In the genomic region with DNA sequence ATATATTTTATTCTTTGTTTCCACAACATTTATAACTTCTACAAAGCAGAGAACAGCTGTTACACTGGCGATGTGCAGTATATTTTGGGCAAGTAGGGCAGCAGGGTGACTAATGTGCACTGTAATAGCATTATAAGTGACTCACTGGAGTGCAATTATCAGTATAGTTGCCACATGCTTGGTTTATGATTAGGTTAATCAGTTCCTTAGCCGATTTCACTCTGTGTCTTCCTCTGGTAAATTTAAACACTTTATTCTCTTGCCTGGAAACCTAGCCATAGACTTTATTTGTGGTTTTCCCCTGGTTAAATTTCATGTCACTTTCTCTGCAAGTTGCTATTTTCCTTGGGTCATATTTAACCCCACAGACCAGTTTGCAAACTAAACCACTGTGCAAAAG, we compare ENCODE assay signal across 14 cellular contexts.
DNase-seq lines count a peak whose midpoint lies in the region; ATAC-seq and TF ChIP-seq lines count a peak whose summit lies in the region.
"Had no signal": no experiment of that assay in that cellular context is flagged by ENCODE, and none has a peak within 500 bp of the region (broad histone marks: within the 10 kb centered on the region; RNA-seq: fewer than 3 reads in every experiment).

No MANE protein-coding gene starts in this region.

- 0 out of 2 replicates have a peak, but pooled peaks cover 3% of the 10 kb centered on the region for H3K4me1 ChIP-seq in PC-3 (ENCODE audit: insufficient read depth, low read length)
- H3K4me1 ChIP-seq in fibroblast of lung (ENCODE audit: control insufficient read depth, extremely low read depth, insufficient read depth, low read length) = no peaks in the 10 kb centered on the region
- H3K4me1 ChIP-seq: BLaER1 had no signal

- H3K36me3 Mint-ChIP-seq in stimulated activated effector memory CD8-positive, alpha-beta T cell treated with anti-CD3 and anti-CD28 coated beads, Interleukin-12 subunit alpha, Interleukin-12 subunit beta, amount 100 ng/mL, for 72 hours = no peaks in the 10 kb centered on the region
- no peaks in the 10 kb centered on the region for H3K36me3 Mint-ChIP-seq in activated CD8-positive, alpha-beta T cell treated with anti-CD3 and anti-CD28 coated beads, Interleukin-2, amount 10 ng/mL, durations not matched to agents 7 days and 5 days (ENCODE audit: low read depth)

- no peaks in the 10 kb centered on the region for H3K27me3 ChIP-seq in PC-3 (ENCODE audit: low read length)
- H3K27me3 ChIP-seq in fibroblast of lung (ENCODE audit: control insufficient read depth, insufficient read depth, low read length) = no peaks in the 10 kb centered on the region
- H3K27me3 ChIP-seq: BLaER1 had no signal

- ATAC-seq in Right ventricle myocardium superior (ENCODE audit: poor library complexity) (peak; percentile 65), PC-3 (peak; percentile 96), HG02970 (IDR thresholded peaks at IDR 0.05; ENCODE audit: low FRiP score, unreplicated experiment) (no peak)
- ATAC-seq in stimulated activated effector memory CD8-positive, alpha-beta T cell treated with anti-CD3 and anti-CD28 coated beads, Interleukin-12 subunit alpha, Interleukin-12 subunit beta, amount 100 ng/mL, for 72 hours = peak; percentile 90
- ATAC-seq in activated CD8-positive, alpha-beta T cell treated with anti-CD3 and anti-CD28 coated beads, Interleukin-2, amount 10 ng/mL, durations not matched to agents 7 days and 5 days = no peak
- ATAC-seq: naive thymus-derived CD8-positive, alpha-beta T cell had no signal

- DNase-seq in Right ventricle myocardium superior (no peak), cardiac septum (ENCODE audit: low spot score) (no peak), PC-3 (peak; percentile 48), fibroblast of lung (ENCODE audit: low read depth in 2 of 2) (peak; percentile 74 to 79), HEK293T (ENCODE audit: extremely low spot score) (no peak)
- no peak for DNase-seq in stimulated activated effector memory CD8-positive, alpha-beta T cell treated with anti-CD3 and anti-CD28 coated beads, Interleukin-12 subunit alpha, Interleukin-12 subunit beta, amount 100 ng/mL, for 72 hours (ENCODE audit: low spot score in 2 of 2)
- no peak for DNase-seq in activated CD8-positive, alpha-beta T cell treated with anti-CD3 and anti-CD28 coated beads, Interleukin-2, amount 10 ng/mL, durations not matched to agents 7 days and 5 days
- DNase-seq: activated CD4-positive, alpha-beta T cell treated with anti-CD3 and anti-CD28 coated beads, Interleukin-2, amount 50 U/mL, for 4 hours; naive thymus-derived CD8-positive, alpha-beta T cell; NCI-H1092; NCI-H524 treated with DMSO at 0.1 percent for 48 hours had no signal

- no peaks in the 10 kb centered on the region for H3K36me3 ChIP-seq in PC-3 (ENCODE audit: low read depth, low read length)
- no peaks in the 10 kb centered on the region for H3K36me3 ChIP-seq in fibroblast of lung (ENCODE audit: control insufficient read depth, insufficient read depth, low read length)
- H3K36me3 ChIP-seq: BLaER1 had no signal

- no peaks in the 10 kb centered on the region for H4K20me1 ChIP-seq in PC-3 (ENCODE audit: low read length)
- H4K20me1 ChIP-seq in fibroblast of lung (ENCODE audit: control insufficient read depth, extremely low read depth, insufficient read depth, low read length) = no peaks in the 10 kb centered on the region
- H4K20me1 ChIP-seq: BLaER1 had no signal

- H3K9me3 ChIP-seq in PC-3 (ENCODE audit: low read length) (no peaks in the 10 kb centered on the region), fibroblast of lung (ENCODE audit: control insufficient read depth, insufficient read depth, low read depth, low read length) (no peaks in the 10 kb centered on the region)
- H3K9me3 ChIP-seq: BLaER1 had no signal

- H3K27me3 Mint-ChIP-seq in activated CD8-positive, alpha-beta T cell treated with anti-CD3 and anti-CD28 coated beads, Interleukin-2, amount 10 ng/mL, durations not matched to agents 7 days and 5 days (ENCODE audit: low read depth) = no peaks in the 10 kb centered on the region
- H3K27me3 Mint-ChIP-seq: activated naive CD8-positive, alpha-beta T cell; naive thymus-derived CD8-positive, alpha-beta T cell had no signal

- H3K9me2 ChIP-seq in PC-3 (replicated peaks; ENCODE audit: low read length) = no peaks in the 10 kb centered on the region

- no TSS peak for BruUV-seq in PC-3 (replicated peaks; lab: Mats Ljungman, UMichigan)

- no peak overlapping the region for H3K9ac ChIP-seq in PC-3 (ENCODE audit: low read length)
- no peak overlapping the region for H3K9ac ChIP-seq in fibroblast of lung (ENCODE audit: insufficient read depth, low read length)
- H3K9ac ChIP-seq: BLaER1 had no signal

- no peak overlapping the region for H3K27ac Mint-ChIP-seq in stimulated activated effector memory CD8-positive, alpha-beta T cell treated with anti-CD3 and anti-CD28 coated beads, Interleukin-12 subunit alpha, Interleukin-12 subunit beta, amount 100 ng/mL, for 72 hours
- H3K27ac Mint-ChIP-seq in activated CD8-positive, alpha-beta T cell treated with anti-CD3 and anti-CD28 coated beads, Interleukin-2, amount 10 ng/mL, durations not matched to agents 7 days and 5 days = no peak overlapping the region
- H3K27ac Mint-ChIP-seq: activated naive CD8-positive, alpha-beta T cell had no signal

- peaks cover 5% of the 10 kb centered on the region for H3K4me1 Mint-ChIP-seq in stimulated activated effector memory CD8-positive, alpha-beta T cell treated with anti-CD3 and anti-CD28 coated beads, Interleukin-12 subunit alpha, Interleukin-12 subunit beta, amount 100 ng/mL, for 72 hours
- H3K4me1 Mint-ChIP-seq in activated CD8-positive, alpha-beta T cell treated with anti-CD3 and anti-CD28 coated beads, Interleukin-2, amount 10 ng/mL, durations not matched to agents 7 days and 5 days (ENCODE audit: low read depth) = no peaks in the 10 kb centered on the region

- H2AFZ ChIP-seq in PC-3 (ENCODE audit: low read length) (no peak overlapping the region), fibroblast of lung (ENCODE audit: low read length) (no peak overlapping the region)

- H3K9me3 Mint-ChIP-seq in stimulated activated effector memory CD8-positive, alpha-beta T cell treated with anti-CD3 and anti-CD28 coated beads, Interleukin-12 subunit alpha, Interleukin-12 subunit beta, amount 100 ng/mL, for 72 hours = no peaks in the 10 kb centered on the region
- peaks cover 12% of the 10 kb centered on the region for H3K9me3 Mint-ChIP-seq in activated CD8-positive, alpha-beta T cell treated with anti-CD3 and anti-CD28 coated beads, Interleukin-2, amount 10 ng/mL, durations not matched to agents 7 days and 5 days (ENCODE audit: insufficient read depth)

- H3K4me3 Mint-ChIP-seq in stimulated activated effector memory CD8-positive, alpha-beta T cell treated with anti-CD3 and anti-CD28 coated beads, Interleukin-12 subunit alpha, Interleukin-12 subunit beta, amount 100 ng/mL, for 72 hours = no peak overlapping the region
- no peak overlapping the region for H3K4me3 Mint-ChIP-seq in activated CD8-positive, alpha-beta T cell treated with anti-CD3 and anti-CD28 coated beads, Interleukin-2, amount 10 ng/mL, durations not matched to agents 7 days and 5 days
- H3K4me3 Mint-ChIP-seq: activated naive CD8-positive, alpha-beta T cell; naive thymus-derived CD8-positive, alpha-beta T cell had no signal

- POLR2A ChIA-PET in PC-3 (lab: Charles Lee; ENCODE audit: unreplicated experiment) = no interaction called here
- POLR2A ChIA-PET in HEK293T (lab: Yijun Ruan, JAX) = no interaction called here
- POLR2A ChIA-PET in activated CD8-positive, alpha-beta T cell treated with anti-CD3 and anti-CD28 coated beads, Interleukin-2, amount 10 ng/mL, durations not matched to agents 7 days and 5 days (lab: Charles Lee) = no interaction called here

- TF ChIP-seq CTCF in PC-3 (conservative IDR thresholded peaks at IDR 0.05; ENCODE audit: low read depth, low read length) (no peak), fibroblast of lung (conservative IDR thresholded peaks at IDR 0.05 in 1 of 2, IDR thresholded peaks at IDR 0.05 in 1 of 2; ENCODE audit: low read depth in 1 of 2, low read length in 2 of 2) (no peak)

- intact Hi-C loops in Right ventricle myocardium superior (cut with DNase I) = no loop called here
- intact Hi-C loops in cardiac septum (cut with DNase I) = no loop called here
- intact Hi-C loops in PC-3 (cut with micrococcal nuclease) = no loop called here

- H3K4me3 ChIP-seq in PC-3 (ENCODE audit: low read length) = no peak overlapping the region
- H3K4me3 ChIP-seq in fibroblast of lung (replicated peaks in 1 of 4; ENCODE audit: control extremely low read depth in 1 of 4, insufficient read depth in 1 of 4, low read depth in 3 of 4, low read length in 4 of 4) = no peak overlapping the region
- H3K4me3 ChIP-seq: BLaER1 had no signal

- CTCF ChIA-PET in PC-3 (lab: Charles Lee) = no interaction called here
- CTCF ChIA-PET in HEK293T (lab: Yijun Ruan, JAX) = no interaction called here
- CTCF ChIA-PET in activated CD8-positive, alpha-beta T cell treated with anti-CD3 and anti-CD28 coated beads, Interleukin-2, amount 10 ng/mL, durations not matched to agents 7 days and 5 days (lab: Charles Lee) = no interaction called here

- no peaks in the 10 kb centered on the region for H3F3A ChIP-seq in PC-3 (ENCODE audit: low read length, unreplicated experiment)

- H3K27ac ChIP-seq in PC-3 (ENCODE audit: low read length) (no peak overlapping the region), fibroblast of lung (ENCODE audit: insufficient read depth, low read length) (no peak overlapping the region)
- H3K27ac ChIP-seq: BLaER1 had no signal

- H3K4me2 ChIP-seq in PC-3 (ENCODE audit: low read length) (no peak overlapping the region), fibroblast of lung (ENCODE audit: extremely low read depth, insufficient read depth, low read length) (no peak overlapping the region)
- H3K4me2 ChIP-seq: BLaER1 had no signal

- H3K79me2 ChIP-seq in PC-3 (ENCODE audit: low read length) (no peaks in the 10 kb centered on the region), fibroblast of lung (ENCODE audit: control insufficient read depth, insufficient read depth, low read length) (no peaks in the 10 kb centered on the region)

TF ChIP-seq in HEK293T, 16 proteins besides CTCF, POLR2A, EP300 and RAD21:
- TF ChIP-seq FOXA1 (IDR thresholded peaks at IDR 0.05) (no peak), NFRKB (IDR thresholded peaks at IDR 0.05) (no peak), LEF1 (IDR thresholded peaks at IDR 0.05; ENCODE audit: borderline replicate concordance) (no peak), ARNT (IDR thresholded peaks at IDR 0.05) (no peak), FOXM1 (IDR thresholded peaks at IDR 0.05; ENCODE audit: borderline replicate concordance) (no peak), FOXK2 (IDR thresholded peaks at IDR 0.05) (no peak), ELF4 (IDR thresholded peaks at IDR 0.05) (no peak), CTBP1 (IDR thresholded peaks at IDR 0.05; ENCODE audit: borderline replicate concordance) (no peak), HDGF (IDR thresholded peaks at IDR 0.05; ENCODE audit: borderline replicate concordance) (no peak), L3MBTL2 (conservative IDR thresholded peaks at IDR 0.05) (no peak), BHLHE40 (IDR thresholded peaks at IDR 0.05; ENCODE audit: borderline replicate concordance) (no peak), ZNF384 (IDR thresholded peaks at IDR 0.05) (no peak), TARDBP (IDR thresholded peaks at IDR 0.05) (no peak), SUZ12 (IDR thresholded peaks at IDR 0.05) (no peak)

Comparison
In these comparisons a context has a peak if more than half of its experiments do, and no peak if none do; other contexts are left out.
1. ATAC-seq: peak in Right ventricle myocardium superior (single experiment), PC-3 (single experiment) and stimulated activated effector memory CD8-positive, alpha-beta T cell treated with anti-CD3 and anti-CD28 coated beads, Interleukin-12 subunit alpha, Interleukin-12 subunit beta, amount 100 ng/mL, for 72 hours (single experiment); none in HG02970 (single experiment) and activated CD8-positive, alpha-beta T cell treated with anti-CD3 and anti-CD28 coated beads, Interleukin-2, amount 10 ng/mL, durations not matched to agents 7 days and 5 days (single experiment).
2. DNase-seq: peak in PC-3 (single experiment) and fibroblast of lung (2 of 2); none in Right ventricle myocardium superior (single experiment), cardiac septum (single experiment), stimulated activated effector memory CD8-positive, alpha-beta T cell treated with anti-CD3 and anti-CD28 coated beads, Interleukin-12 subunit alpha, Interleukin-12 subunit beta, amount 100 ng/mL, for 72 hours (0 of 2), HEK293T (single experiment) and activated CD8-positive, alpha-beta T cell treated with anti-CD3 and anti-CD28 coated beads, Interleukin-2, amount 10 ng/mL, durations not matched to agents 7 days and 5 days (single experiment).